ENCODE assay signal across 29 cellular contexts in genomic region chr15:83709813-83710212, GRCh38. TPM values are rescaled to one million over a fixed set of nuclear protein-coding genes. Genes with fewer than 3 reads are reported as not detected.
"Had no signal": no experiment of that assay in that cellular context is flagged by ENCODE, and none has a peak within 500 bp of the region (broad histone marks: within the 10 kb centered on the region; RNA-seq: fewer than 3 reads in every experiment).

No MANE protein-coding gene starts in this region.

- H3K27ac ChIP-seq: heart right ventricle, hepatocyte, left ventricle myocardium inferior, pancreas, prostate gland, sigmoid colon, suprapubic skin, upper lobe of right lung had no signal

- H3K79me2 ChIP-seq: hepatocyte had no signal

- H3K4me3 ChIP-seq: heart right ventricle, hepatocyte, left ventricle myocardium inferior, lung, pancreas, prostate gland, sigmoid colon, suprapubic skin, thoracic aorta, tibial artery, upper lobe of right lung had no signal

- H3K36me3 Mint-ChIP-seq: mesothelial cell of epicardium; naive B cell; natural killer cell; stimulated activated effector memory CD8-positive, alpha-beta T cell treated with anti-CD3 and anti-CD28 coated beads, Interleukin-12 subunit alpha, Interleukin-12 subunit beta, amount 100 ng/mL, for 72 hours had no signal

- H3K4me1 Mint-ChIP-seq: mesothelial cell of epicardium; naive B cell; natural killer cell; stimulated activated effector memory CD8-positive, alpha-beta T cell treated with anti-CD3 and anti-CD28 coated beads, Interleukin-12 subunit alpha, Interleukin-12 subunit beta, amount 100 ng/mL, for 72 hours had no signal

- H3K9me3 Mint-ChIP-seq: mesothelial cell of epicardium; naive B cell; natural killer cell; stimulated activated effector memory CD8-positive, alpha-beta T cell treated with anti-CD3 and anti-CD28 coated beads, Interleukin-12 subunit alpha, Interleukin-12 subunit beta, amount 100 ng/mL, for 72 hours; stimulated activated naive CD8-positive, alpha-beta T cell treated with anti-CD3 and anti-CD28 coated beads, Interleukin-15, Interleukin-2, amounts not matched to agents 100 ng/mL and 50 ng/mL, for 24 hours had no signal

- FAIRE-seq: pancreas, urothelium cell line had no signal

- H3K27me3 Mint-ChIP-seq: naive B cell; stimulated activated naive CD8-positive, alpha-beta T cell treated with anti-CD3 and anti-CD28 coated beads, Interleukin-15, Interleukin-2, amounts not matched to agents 100 ng/mL and 50 ng/mL, for 24 hours had no signal

- H2AFZ ChIP-seq: hepatocyte had no signal

- H3K27me3 ChIP-seq: heart right ventricle, hepatocyte, pancreas, sigmoid colon, suprapubic skin, tibial artery, upper lobe of right lung had no signal

- DNase-seq: heart right ventricle; islet precursor cell; left ventricle myocardium inferior; mesendoderm; naive B cell; natural killer cell; pancreas; posterior cingulate gyrus; retina; right cardiac atrium; sigmoid colon; stimulated activated CD4-positive, alpha-beta T cell treated with anti-CD3 and anti-CD28 coated beads, Interleukin-12 subunit alpha, Interleukin-12 subunit beta, amount 100 ng/mL, for 4 hours; stimulated activated CD4-positive, alpha-beta T cell treated with anti-CD3 and anti-CD28 coated beads, Interleukin-15, amount 100 ng/mL, for 24 hours; stimulated activated CD4-positive, alpha-beta T cell treated with anti-CD3 and anti-CD28 coated beads, Interleukin-2, amount 100 ng/mL, for 24 hours; stimulated activated CD4-positive, alpha-beta T cell treated with anti-CD3 and anti-CD28 coated beads, Interleukin-4, amount 100 ng/mL, for 24 hours; stimulated activated naive CD4-positive, alpha-beta T cell; tibial artery; trophoblast cell; upper lobe of right lung had no signal

- H3K36me3 ChIP-seq: heart right ventricle, pancreas, prostate gland, suprapubic skin, thoracic aorta, upper lobe of right lung had no signal

- ATAC-seq: heart right ventricle; natural killer cell; right cardiac atrium; stimulated activated effector memory CD8-positive, alpha-beta T cell treated with anti-CD3 and anti-CD28 coated beads, Interleukin-12 subunit alpha, Interleukin-12 subunit beta, amount 100 ng/mL, for 72 hours; upper lobe of right lung had no signal

- H3K4me3 Mint-ChIP-seq: mesothelial cell of epicardium; naive B cell; natural killer cell; stimulated activated effector memory CD8-positive, alpha-beta T cell treated with anti-CD3 and anti-CD28 coated beads, Interleukin-12 subunit alpha, Interleukin-12 subunit beta, amount 100 ng/mL, for 72 hours; stimulated activated naive CD8-positive, alpha-beta T cell treated with anti-CD3 and anti-CD28 coated beads, Interleukin-15, Interleukin-2, amounts not matched to agents 100 ng/mL and 50 ng/mL, for 24 hours had no signal

- H3K9me3 ChIP-seq: heart right ventricle, left ventricle myocardium inferior, pancreas, prostate gland, sigmoid colon, suprapubic skin, thoracic aorta, tibial artery, upper lobe of right lung had no signal

- H3K27ac Mint-ChIP-seq: mesothelial cell of epicardium; natural killer cell; stimulated activated effector memory CD8-positive, alpha-beta T cell treated with anti-CD3 and anti-CD28 coated beads, Interleukin-12 subunit alpha, Interleukin-12 subunit beta, amount 100 ng/mL, for 72 hours; stimulated activated naive CD8-positive, alpha-beta T cell treated with anti-CD3 and anti-CD28 coated beads, Interleukin-15, Interleukin-2, amounts not matched to agents 100 ng/mL and 50 ng/mL, for 24 hours had no signal

- H3K4me1 ChIP-seq: pancreas, prostate gland, suprapubic skin, upper lobe of right lung had no signal

- H3K4me2 ChIP-seq: hepatocyte had no signal

RNA-seq across cellular contexts. Expression of gene ADAMTSL3, which starts 55.9 kb away (rescaled TPM):
- total RNA-seq: mononuclear cell had no signal
